ENCODE assay signal across 30 cellular contexts in genomic region chr1:177660188-177660587, GRCh38.
"Had no signal": no experiment of that assay in that cellular context is flagged by ENCODE, and none has a peak within 500 bp of the region (broad histone marks: within the 10 kb centered on the region; RNA-seq: fewer than 3 reads in every experiment).

No MANE protein-coding gene starts in this region.

- H3K27me3 ChIP-seq: SJCRH30 had no signal

- ATAC-seq: Panc1, Right ventricle myocardium inferior, SK-N-SH treated with all-trans-retinoic acid at 6 μM for 48 hours had no signal

- H3K36me3 ChIP-seq: MG63, SJCRH30 had no signal

- H3K27ac ChIP-seq: PC-9, RWPE1, SJCRH30, SK-N-MC had no signal

- H2AFZ ChIP-seq: PC-9 had no signal

- H3K4me1 ChIP-seq: SJCRH30 had no signal

- H3K4me3 ChIP-seq: MG63, PC-9, SJCRH30, SK-N-MC had no signal

- H3K9me3 ChIP-seq: MG63, SJCRH30 had no signal

- H3K4me2 ChIP-seq: PC-9 had no signal

- FAIRE-seq: RCC 7860 had no signal

- DNase-seq: Kasumi-1, KBM-7, MG63, MV-4-11, NCI-H1092, NCI-H1105, NCI-H1417 treated with DMSO at 0.1 percent for 48 hours, NCI-H1436 treated with DMSO at 0.1 percent for 48 hours, NCI-H1694 treated with DMSO at 0.1 percent for 48 hours, NCI-H187 treated with DMSO at 0.1 percent for 48 hours, NCI-H2029, NCI-H2081, NCI-H2171 treated with DMSO at 0.1 percent for 48 hours, NCI-H2227 treated with DMSO at 0.1 percent for 48 hours, NCI-H345, NCI-H446, NCI-H510A treated with DMSO at 0.1 percent for 48 hours, NCI-H524 treated with DMSO at 0.1 percent for 48 hours, NCI-H526 treated with DMSO at 0.1 percent for 48 hours, NCI-H774, PC-9, SHP77, SIG-M5, SJCRH30 had no signal
